Comparison of ENCODE assay signal across 18 cellular contexts in the genomic region with DNA sequence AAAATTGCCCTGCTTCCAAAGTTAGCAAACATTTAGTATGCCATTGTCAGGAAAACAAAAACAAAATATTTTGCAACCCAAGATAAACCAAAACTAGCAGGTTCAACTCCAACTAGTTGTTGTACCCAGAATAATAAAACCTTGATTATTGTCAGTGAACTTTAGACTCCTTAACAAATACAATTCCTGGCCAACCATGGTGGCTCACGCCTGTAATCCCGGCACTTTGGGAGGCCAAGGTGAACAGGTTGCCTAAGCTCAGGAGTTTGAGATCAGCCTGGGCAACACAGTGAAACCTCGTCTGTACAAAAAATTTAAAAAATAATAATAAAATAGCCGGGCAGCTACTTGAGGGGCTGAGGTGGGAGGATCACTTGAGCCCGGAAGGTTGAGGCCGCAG. TPM values are rescaled to one million over a fixed set of nuclear protein-coding genes. Genes with fewer than 3 reads are reported as not detected.
DNase-seq lines count a peak whose midpoint lies in the region; ATAC-seq, FAIRE-seq and TF ChIP-seq lines count a peak whose summit lies in the region.
"Had no signal": no experiment of that assay in that cellular context is flagged by ENCODE, and none has a peak within 500 bp of the region (broad histone marks: within the 10 kb centered on the region; RNA-seq: fewer than 3 reads in every experiment).

No MANE protein-coding gene starts in this region.

- intact Hi-C loops in HepG2 (cut with micrococcal nuclease; ENCODE audit: unreplicated experiment) (no loop called here), right lobe of liver (cut with DNase I) (no loop called here), dorsolateral prefrontal cortex (cut with DNase I) (no loop called here), spleen (cut with DNase I; ENCODE audit: low total_unique reads) (no loop called here)

- H3K36me3 ChIP-seq in HepG2 (replicated peaks in 1 of 2; ENCODE audit: control insufficient read depth in 1 of 2, insufficient read depth in 2 of 2, low read length in 2 of 2), result no peaks in the 10 kb centered on the region
- H3K36me3 ChIP-seq in right lobe of liver, result no peaks in the 10 kb centered on the region
- H3K36me3 ChIP-seq in spleen, result no peaks in the 10 kb centered on the region
- H3K36me3 ChIP-seq: BLaER1 had no signal

- H2AFZ ChIP-seq in HepG2 (ENCODE audit: low read length), result no peak overlapping the region

- WGBS in HepG2 (ENCODE audit: low lambda C conversion rate), result 69% methylated on average over 6 of the region's 6 CpGs
- 71% methylated on average over 6 of the region's 6 CpGs for WGBS in right lobe of liver (ENCODE audit: insufficient coverage, low coverage, low lambda C conversion rate, missing lambda C conversion rate)
- 89 to 95% (median 91%) methylated on average over 6 of the region's 6 CpGs for WGBS in spleen, 5 donors

- H3K4me1 ChIP-seq in HepG2 (ENCODE audit: insufficient read depth, low read length) (peaks cover 66% of the 10 kb centered on the region), right lobe of liver (no peaks in the 10 kb centered on the region), spleen (peaks cover 0 to 29% (median 13%) of the 10 kb centered on the region in 6 donors)

- no peak for DNase-seq in HepG2 (ENCODE audit: low spot score)
- DNase-seq in right lobe of liver, result no peak
- DNase-seq in dorsolateral prefrontal cortex, result no peak
- DNase-seq in spleen, result peak; percentile 12
- DNase-seq in NCI-H1105 treated with DMSO at 0.1 percent for 48 hours (lab: John Stamatoyannopoulos, UW), result no peak
- DNase-seq in germinal center (ENCODE audit: low spot score), result no peak
- DNase-seq: 8988T, AML-193, DMS79, HCEC 1CT, HFFc6 had no signal

- POLR2A ChIA-PET in HepG2 (lab: Yijun Ruan, JAX), result no interaction called here

- ATAC-seq in HepG2 (no peak), right lobe of liver (no peak), HG03039 (IDR thresholded peaks at IDR 0.05; ENCODE audit: unreplicated experiment) (no peak), GM21381 (IDR thresholded peaks at IDR 0.05; ENCODE audit: unreplicated experiment) (no peak)
- ATAC-seq: GM12878 had no signal

- no peak for TF ChIP-seq EP300 in HepG2 (IDR thresholded peaks at IDR 0.05; ENCODE audit: low read depth in 2 of 2, low read length in 2 of 2)
- TF ChIP-seq EP300 in HepG2 (CRISPR knock-in tag; IDR thresholded peaks at IDR 0.05; ENCODE audit: borderline replicate concordance), result no peak

- no peak for FAIRE-seq in HepG2 (lab: Jason Lieb, UNC)
- FAIRE-seq: GM12878, GM18507 had no signal

- no TSS peak for BruUV-seq in HepG2 (replicated peaks; lab: Mats Ljungman, UMichigan)

- no peak overlapping the region for H3K4me2 ChIP-seq in HepG2 (ENCODE audit: low read depth, low read length)
- H3K4me2 ChIP-seq: BLaER1 had no signal

- H3K79me2 ChIP-seq in HepG2 (ENCODE audit: insufficient read depth, low read length), result no peaks in the 10 kb centered on the region

- TF ChIP-seq CTCF in HepG2 (CRISPR knock-in tag; IDR thresholded peaks at IDR 0.05), result no peak
- no peak for TF ChIP-seq CTCF in right lobe of liver (IDR thresholded peaks at IDR 0.05)
- no peak for TF ChIP-seq CTCF in dorsolateral prefrontal cortex (IDR thresholded peaks at IDR 0.05 in 54 of 56, conservative IDR thresholded peaks at IDR 0.05 in 2 of 56; ENCODE audit: low read depth in 1 of 56, partially characterized antibody in 56 of 56)
- TF ChIP-seq CTCF in spleen (IDR thresholded peaks at IDR 0.05 in 8 of 11, conservative IDR thresholded peaks at IDR 0.05 in 3 of 11), result no peak

- H3K4me3 ChIP-seq in HepG2 (replicated peaks in 1 of 3; ENCODE audit: insufficient read depth in 1 of 3, low read depth in 2 of 3, low read length in 3 of 3), result no peak overlapping the region
- H3K4me3 ChIP-seq in right lobe of liver, result no peak overlapping the region
- H3K4me3 ChIP-seq in dorsolateral prefrontal cortex, result no peak overlapping the region
- no peak overlapping the region for H3K4me3 ChIP-seq in spleen
- H3K4me3 ChIP-seq: BLaER1, GM12878 had no signal

- in situ Hi-C loops in HepG2 (cut with HindIII; ENCODE audit: extremely low pct_ligation_motif_present, low pct_unique_long_range_greater_than_20kb), result no loop called here

- no peak overlapping the region for H3K27ac ChIP-seq in HepG2 (ENCODE audit: extremely low read length, insufficient read depth, low read length)
- H3K27ac ChIP-seq in right lobe of liver, result no peak overlapping the region
- H3K27ac ChIP-seq in dorsolateral prefrontal cortex, result peak overlapping the region in 57 of 59 donors; percentile 2 to 100 (median 99)
- no peak overlapping the region for H3K27ac ChIP-seq in spleen
- H3K27ac ChIP-seq: BLaER1, HL-60 had no signal

- CTCF ChIA-PET in HepG2 (lab: Yijun Ruan, JAX; ENCODE audit: low intra/inter-chr PET ratio, low total read pairs), result no interaction called here

- TF ChIP-seq POLR2A in HepG2 (IDR thresholded peaks at IDR 0.05; ENCODE audit: insufficient read depth in 1 of 2, low read depth in 2 of 2, low read length in 2 of 2), result no peak
- TF ChIP-seq POLR2A in right lobe of liver (IDR thresholded peaks at IDR 0.05), result no peak
- no peak for TF ChIP-seq POLR2A in spleen (IDR thresholded peaks at IDR 0.05)

- H4K20me1 ChIP-seq in HepG2 (ENCODE audit: insufficient read depth, low read length), result no peaks in the 10 kb centered on the region
- H4K20me1 ChIP-seq: BLaER1 had no signal

- no peak overlapping the region for H3K9ac ChIP-seq in HepG2 (ENCODE audit: insufficient read depth, low read depth, low read length)
- H3K9ac ChIP-seq: BLaER1 had no signal

- H3K9me3 ChIP-seq in HepG2 (ENCODE audit: low read length), result no peaks in the 10 kb centered on the region
- no peaks in the 10 kb centered on the region for H3K9me3 ChIP-seq in right lobe of liver
- H3K9me3 ChIP-seq in spleen, result no peaks in the 10 kb centered on the region

- no peak for TF ChIP-seq RAD21 in HepG2 (CRISPR knock-in tag; IDR thresholded peaks at IDR 0.05)

- no peaks in the 10 kb centered on the region for H3K27me3 ChIP-seq in HepG2 (ENCODE audit: control insufficient read depth in 1 of 2, insufficient read depth in 2 of 2, low read length in 2 of 2)
- H3K27me3 ChIP-seq in right lobe of liver, result no peaks in the 10 kb centered on the region
- H3K27me3 ChIP-seq in dorsolateral prefrontal cortex, result no peaks in the 10 kb centered on the region
- H3K27me3 ChIP-seq in spleen (replicated peaks in 1 of 7), result no peaks in the 10 kb centered on the region
- H3K27me3 ChIP-seq: BLaER1 had no signal

TF ChIP-seq in HepG2, 621 proteins besides CTCF, POLR2A, EP300 and RAD21 (continues in another document):
- peak; percentile 41; the same call in 1 of the 2 replicates for TF ChIP-seq HNF4A (CRISPR knock-in tag; IDR thresholded peaks at IDR 0.05)
- TF ChIP-seq, protein P1, sequence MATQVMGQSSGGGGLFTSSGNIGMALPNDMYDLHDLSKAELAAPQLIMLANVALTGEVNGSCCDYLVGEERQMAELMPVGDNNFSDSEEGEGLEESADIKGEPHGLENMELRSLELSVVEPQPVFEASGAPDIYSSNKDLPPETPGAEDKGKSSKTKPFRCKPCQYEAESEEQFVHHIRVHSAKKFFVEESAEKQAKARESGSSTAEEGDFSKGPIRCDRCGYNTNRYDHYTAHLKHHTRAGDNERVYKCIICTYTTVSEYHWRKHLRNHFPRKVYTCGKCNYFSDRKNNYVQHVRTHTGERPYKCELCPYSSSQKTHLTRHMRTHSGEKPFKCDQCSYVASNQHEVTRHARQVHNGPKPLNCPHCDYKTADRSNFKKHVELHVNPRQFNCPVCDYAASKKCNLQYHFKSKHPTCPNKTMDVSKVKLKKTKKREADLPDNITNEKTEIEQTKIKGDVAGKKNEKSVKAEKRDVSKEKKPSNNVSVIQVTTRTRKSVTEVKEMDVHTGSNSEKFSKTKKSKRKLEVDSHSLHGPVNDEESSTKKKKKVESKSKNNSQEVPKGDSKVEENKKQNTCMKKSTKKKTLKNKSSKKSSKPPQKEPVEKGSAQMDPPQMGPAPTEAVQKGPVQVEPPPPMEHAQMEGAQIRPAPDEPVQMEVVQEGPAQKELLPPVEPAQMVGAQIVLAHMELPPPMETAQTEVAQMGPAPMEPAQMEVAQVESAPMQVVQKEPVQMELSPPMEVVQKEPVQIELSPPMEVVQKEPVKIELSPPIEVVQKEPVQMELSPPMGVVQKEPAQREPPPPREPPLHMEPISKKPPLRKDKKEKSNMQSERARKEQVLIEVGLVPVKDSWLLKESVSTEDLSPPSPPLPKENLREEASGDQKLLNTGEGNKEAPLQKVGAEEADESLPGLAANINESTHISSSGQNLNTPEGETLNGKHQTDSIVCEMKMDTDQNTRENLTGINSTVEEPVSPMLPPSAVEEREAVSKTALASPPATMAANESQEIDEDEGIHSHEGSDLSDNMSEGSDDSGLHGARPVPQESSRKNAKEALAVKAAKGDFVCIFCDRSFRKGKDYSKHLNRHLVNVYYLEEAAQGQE (IDR thresholded peaks at IDR 0.05; ENCODE audit: borderline replicate concordance in 1 of 2, low read depth in 1 of 2, low read length in 2 of 2), result no peak

RNA-seq across cellular contexts. Expression of a gene that starts 53.6 kb away (rescaled TPM):
- total RNA-seq in HepG2 (2016; rRNA removed; fragmentation: Illumina TruSeq; extraction: Trizol) (86.5 and 161 TPM in 2 replicates), right lobe of liver (1 to 10 TPM in 5 of 6 experiments, under 1 TPM in 1; 0.55 to 2.4 (median 1.6) TPM), dorsolateral prefrontal cortex (10 to 100 TPM in 2 of 120 experiments, 1 to 10 TPM in 104, under 1 TPM in 10, not detected in 4; 0.62 to 11.2 (median 1.9) TPM), spleen (1 to 10 TPM in 4 of 7 donors, under 1 TPM in 2, not detected in 1; 0.72 to 2.7 (median 1.5) TPM)
- 35.3 and 38.4 TPM in 2 replicates for total RNA-seq in HepG2 (2016; cell fraction: cytosol; rRNA removed; fragmentation: Illumina TruSeq; extraction: Trizol; ENCODE audit: low read depth)
- total RNA-seq in HepG2 (2016; cell fraction: insoluble cytoplasmic fraction; rRNA removed; fragmentation: Illumina TruSeq; extraction: Trizol), result 81.2 and 157 TPM in 2 replicates
- 43.3 and 50.6 TPM in 2 replicates for total RNA-seq in HepG2 (2016; cell fraction: membrane; rRNA removed; fragmentation: Illumina TruSeq; extraction: Trizol)
- total RNA-seq in HepG2 (2016; cell fraction: nucleus; rRNA removed; fragmentation: Illumina TruSeq; extraction: Trizol), result 148 and 175 TPM in 2 replicates
- polyA plus RNA-seq in HepG2 (2011; rRNA removed) (54.5 and 71.1 TPM in 2 replicates), spleen (under 1 TPM; 0.59 to 0.96 (median 0.67) TPM)
- 40.5 and 55.7 TPM in 2 replicates for polyA plus RNA-seq in HepG2 (2011; cell fraction: cytosol; rRNA removed)
- polyA plus RNA-seq in HepG2 (2011; cell fraction: nucleus; rRNA removed), result 23.7 and 32.0 TPM in 2 replicates
- 133 and 185 TPM in 2 replicates for polyA plus RNA-seq in HepG2 (2012)
- 40.3 and 47.3 TPM in 2 replicates for polyA plus RNA-seq in HepG2 (2016; cell fraction: cytosol; fragmentation: Illumina TruSeq; extraction: Trizol; ENCODE audit: low read depth)
- polyA plus RNA-seq in HepG2 (2016; cell fraction: insoluble cytoplasmic fraction; fragmentation: Illumina TruSeq; extraction: Trizol; ENCODE audit: low read depth), result 110 and 111 TPM in 2 replicates
- polyA plus RNA-seq in HepG2 (2016; cell fraction: membrane; fragmentation: Illumina TruSeq; extraction: Trizol; ENCODE audit: low read depth), result 43.9 and 48.4 TPM in 2 replicates
- polyA plus RNA-seq in HepG2 (2016; cell fraction: nucleus; fragmentation: Illumina TruSeq; extraction: Trizol; ENCODE audit: insufficient read depth, low read depth), result 287 and 318 TPM in 2 replicates
- 0.61 and 14.8 TPM in 2 replicates for polyA minus RNA-seq in HepG2 (2011; rRNA and poly(A)+ RNA removed; ENCODE audit: low replicate concordance)
- polyA minus RNA-seq in HepG2 (2011; cell fraction: cytosol; rRNA and poly(A)+ RNA removed), result 51.5 and 59.4 TPM in 2 replicates
- 33.1 and 43.6 TPM in 2 replicates for polyA minus RNA-seq in HepG2 (2011; cell fraction: nucleus; rRNA and poly(A)+ RNA removed)
- total RNA-seq: H4 had no signal

Comparison
In these comparisons a context has a peak if more than half of its experiments do, and no peak if none do; other contexts are left out.
1. H3K27ac ChIP-seq: peak in dorsolateral prefrontal cortex (57 of 59); none in HepG2 (single experiment), right lobe of liver (0 of 3) and spleen (0 of 8).